In the genomic region with DNA sequence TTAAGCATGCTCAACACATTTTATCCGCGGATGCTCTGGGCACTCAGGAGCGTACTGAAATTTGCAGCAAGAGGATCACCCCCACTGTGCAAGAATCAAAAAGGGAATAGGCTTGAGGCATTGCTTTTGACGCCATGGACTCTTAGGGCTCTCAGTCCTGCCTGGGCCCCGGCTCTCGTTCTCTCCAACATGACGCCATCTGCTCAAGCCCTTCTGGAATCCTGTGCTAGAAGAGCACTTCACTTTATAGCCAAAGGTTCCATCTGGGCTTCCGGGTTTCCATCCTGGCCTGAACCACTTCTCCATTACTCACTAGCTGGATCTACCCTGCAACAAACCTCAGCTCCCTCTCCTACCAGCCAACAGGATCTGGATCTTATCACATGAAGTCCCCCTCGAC, we compare ENCODE assay signal across 26 cellular contexts.
"Had no signal": no experiment of that assay in that cellular context is flagged by ENCODE, and none has a peak within 500 bp of the region (broad histone marks: within the 10 kb centered on the region; RNA-seq: fewer than 3 reads in every experiment).

No MANE protein-coding gene starts in this region.

- H3K4me1 Mint-ChIP-seq: activated CD4-positive, alpha-beta T cell treated with anti-CD3 and anti-CD28 coated beads, Interleukin-2, amount 10 ng/mL, durations not matched to agents 24 days and 14 days; activated naive CD8-positive, alpha-beta T cell treated with anti-CD3 and anti-CD28 coated beads, Interleukin-2, amount 10 ng/mL, durations not matched to agents 7 days and 5 days; mesothelial cell of epicardium; naive B cell had no signal

- DNase-seq: activated CD4-positive, alpha-beta memory T cell treated with anti-CD3 and anti-CD28 coated beads for 36 hours; activated CD4-positive, alpha-beta T cell treated with anti-CD3 and anti-CD28 coated beads, Interleukin-2, amount 10 ng/mL, durations not matched to agents 24 days and 14 days; activated CD4-positive, CD25-positive, alpha-beta regulatory T cell treated with anti-CD3 and anti-CD28 coated beads, Interleukin-2, amount 50 U/mL, for 72 hours; activated CD8-positive, alpha-beta memory T cell treated with anti-CD3 and anti-CD28 coated beads, Interleukin-2, amount 50 U/mL, for 4 hours; activated effector memory CD4-positive, alpha-beta T cell treated with anti-CD3 and anti-CD28 coated beads, Interleukin-2, amount 50 U/mL, for 16 hours; activated naive CD4-positive, alpha-beta T cell treated with anti-CD3 and anti-CD28 coated beads for 36 hours; activated naive CD8-positive, alpha-beta T cell treated with anti-CD3 and anti-CD28 coated beads, Interleukin-2, amount 10 ng/mL, durations not matched to agents 7 days and 5 days; activated T-cell treated with anti-CD3 and anti-CD28 coated beads, Interleukin-2, amount 50 U/mL, for 1 hour; amniotic stem cell; dermis blood vessel endothelial cell; effector CD4-positive, alpha-beta T cell; erythroblast; head of caudate nucleus; hippocampal formation; left cardiac atrium; naive B cell; nucleus accumbens; pancreas; right cardiac atrium; stimulated activated CD4-positive, alpha-beta T cell treated with anti-CD3 and anti-CD28 coated beads, Interleukin-15, amount 100 ng/mL, for 24 hours; stimulated activated CD4-positive, alpha-beta T cell treated with anti-CD3 and anti-CD28 coated beads, Interleukin-2, amount 100 ng/mL, for 24 hours; stimulated activated naive CD4-positive, alpha-beta T cell treated with Interleukin-2 at 50 U/mL for 16 hours; T-helper 17 cell had no signal

- ATAC-seq: gastroesophageal sphincter, left cardiac atrium, pancreas, right cardiac atrium, T-helper 17 cell had no signal

- H3K36me3 Mint-ChIP-seq: activated CD4-positive, alpha-beta memory T cell treated with anti-CD3 and anti-CD28 coated beads for 36 hours; activated naive CD8-positive, alpha-beta T cell treated with anti-CD3 and anti-CD28 coated beads, Interleukin-2, amount 10 ng/mL, durations not matched to agents 7 days and 5 days; mesothelial cell of epicardium; naive B cell had no signal

- H3K27ac Mint-ChIP-seq: activated CD4-positive, alpha-beta memory T cell treated with anti-CD3 and anti-CD28 coated beads for 36 hours; activated CD4-positive, alpha-beta T cell treated with anti-CD3 and anti-CD28 coated beads, Interleukin-2, amount 10 ng/mL, durations not matched to agents 24 days and 14 days; activated naive CD4-positive, alpha-beta T cell treated with anti-CD3 and anti-CD28 coated beads for 36 hours; activated naive CD8-positive, alpha-beta T cell treated with anti-CD3 and anti-CD28 coated beads, Interleukin-2, amount 10 ng/mL, durations not matched to agents 7 days and 5 days; activated T-helper 1 cell treated with anti-CD3 and anti-CD28 coated beads, Interleukin-12 subunit alpha, Interleukin-12 subunit beta, Interleukin-2, Interleukin-4 antibody, amounts not matched to agents 30 ng/mL and 10 ng/mL and 1 ng/mL, durations not matched to agents 14 hours and 24 hours and 36 hours; mesothelial cell of epicardium; T-helper 17 cell had no signal

- H3K27me3 Mint-ChIP-seq: activated CD4-positive, alpha-beta memory T cell treated with anti-CD3 and anti-CD28 coated beads for 36 hours; activated naive CD8-positive, alpha-beta T cell treated with anti-CD3 and anti-CD28 coated beads, Interleukin-2, amount 10 ng/mL, durations not matched to agents 7 days and 5 days had no signal

- H3K4me3 Mint-ChIP-seq: activated CD4-positive, alpha-beta memory T cell treated with anti-CD3 and anti-CD28 coated beads for 36 hours; activated CD4-positive, alpha-beta T cell treated with anti-CD3 and anti-CD28 coated beads, Interleukin-2, amount 10 ng/mL, durations not matched to agents 24 days and 14 days; activated naive CD4-positive, alpha-beta T cell treated with anti-CD3 and anti-CD28 coated beads for 36 hours; activated naive CD8-positive, alpha-beta T cell treated with anti-CD3 and anti-CD28 coated beads, Interleukin-2, amount 10 ng/mL, durations not matched to agents 7 days and 5 days; activated T-helper 1 cell treated with anti-CD3 and anti-CD28 coated beads, Interleukin-12 subunit alpha, Interleukin-12 subunit beta, Interleukin-2, Interleukin-4 antibody, amounts not matched to agents 30 ng/mL and 10 ng/mL and 1 ng/mL, durations not matched to agents 14 hours and 24 hours and 36 hours; mesothelial cell of epicardium; naive B cell; T-helper 17 cell had no signal

- H3K9me3 Mint-ChIP-seq: activated CD4-positive, alpha-beta T cell treated with anti-CD3 and anti-CD28 coated beads, Interleukin-2, amount 10 ng/mL, durations not matched to agents 24 days and 14 days; activated naive CD4-positive, alpha-beta T cell treated with anti-CD3 and anti-CD28 coated beads for 36 hours; activated T-helper 1 cell treated with anti-CD3 and anti-CD28 coated beads, Interleukin-12 subunit alpha, Interleukin-12 subunit beta, Interleukin-2, Interleukin-4 antibody, amounts not matched to agents 30 ng/mL and 10 ng/mL and 1 ng/mL, durations not matched to agents 14 hours and 24 hours and 36 hours had no signal
